ENCODE assay signal across 1 cellular context in the genomic region with DNA sequence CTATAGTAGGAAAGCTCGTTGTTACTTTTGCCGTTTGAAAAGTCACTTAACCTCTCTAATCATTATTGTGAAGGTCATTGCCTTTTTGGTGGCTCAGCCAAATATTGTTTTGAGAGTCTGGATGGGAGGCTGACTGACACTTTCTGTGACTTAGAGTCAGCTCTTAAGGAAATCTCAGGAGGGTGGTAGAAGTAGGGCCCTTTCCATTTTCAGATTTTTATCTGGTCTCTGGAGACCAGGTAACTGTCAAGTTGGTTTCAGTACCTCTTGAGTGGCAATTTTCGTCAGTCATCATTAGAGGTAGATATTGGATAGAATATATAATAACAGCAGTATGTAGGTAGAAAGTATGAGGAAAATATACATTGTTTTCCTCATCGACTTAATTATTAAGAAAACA.
TF ChIP-seq lines count a peak whose summit lies in the region.

No MANE protein-coding gene starts in this region.

TF ChIP-seq in HepG2, 621 proteins besides CTCF, POLR2A, EP300 and RAD21 (continued from another document):
- TF ChIP-seq TEF (CRISPR knock-in tag; IDR thresholded peaks at IDR 0.05) (no peak), CC2D1A (CRISPR knock-in tag; IDR thresholded peaks at IDR 0.05) (no peak), ELF3 (CRISPR knock-in tag; IDR thresholded peaks at IDR 0.05) (no peak), PPARG (CRISPR knock-in tag; conservative IDR thresholded peaks at IDR 0.05) (no peak), ZNF143 (CRISPR knock-in tag; IDR thresholded peaks at IDR 0.05) (no peak), HMG20A (CRISPR knock-in tag; IDR thresholded peaks at IDR 0.05; ENCODE audit: borderline replicate concordance) (no peak), DNMT3B (CRISPR knock-in tag; conservative IDR thresholded peaks at IDR 0.05) (no peak), DNMT1 (CRISPR knock-in tag; IDR thresholded peaks at IDR 0.05) (no peak), CBFB (CRISPR knock-in tag; IDR thresholded peaks at IDR 0.05) (no peak)
- TF ChIP-seq, protein P1, sequence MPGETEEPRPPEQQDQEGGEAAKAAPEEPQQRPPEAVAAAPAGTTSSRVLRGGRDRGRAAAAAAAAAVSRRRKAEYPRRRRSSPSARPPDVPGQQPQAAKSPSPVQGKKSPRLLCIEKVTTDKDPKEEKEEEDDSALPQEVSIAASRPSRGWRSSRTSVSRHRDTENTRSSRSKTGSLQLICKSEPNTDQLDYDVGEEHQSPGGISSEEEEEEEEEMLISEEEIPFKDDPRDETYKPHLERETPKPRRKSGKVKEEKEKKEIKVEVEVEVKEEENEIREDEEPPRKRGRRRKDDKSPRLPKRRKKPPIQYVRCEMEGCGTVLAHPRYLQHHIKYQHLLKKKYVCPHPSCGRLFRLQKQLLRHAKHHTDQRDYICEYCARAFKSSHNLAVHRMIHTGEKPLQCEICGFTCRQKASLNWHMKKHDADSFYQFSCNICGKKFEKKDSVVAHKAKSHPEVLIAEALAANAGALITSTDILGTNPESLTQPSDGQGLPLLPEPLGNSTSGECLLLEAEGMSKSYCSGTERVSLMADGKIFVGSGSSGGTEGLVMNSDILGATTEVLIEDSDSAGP (CRISPR knock-in tag; IDR thresholded peaks at IDR 0.05; ENCODE audit: borderline replicate concordance), result no peak
- TF ChIP-seq, protein P2, sequence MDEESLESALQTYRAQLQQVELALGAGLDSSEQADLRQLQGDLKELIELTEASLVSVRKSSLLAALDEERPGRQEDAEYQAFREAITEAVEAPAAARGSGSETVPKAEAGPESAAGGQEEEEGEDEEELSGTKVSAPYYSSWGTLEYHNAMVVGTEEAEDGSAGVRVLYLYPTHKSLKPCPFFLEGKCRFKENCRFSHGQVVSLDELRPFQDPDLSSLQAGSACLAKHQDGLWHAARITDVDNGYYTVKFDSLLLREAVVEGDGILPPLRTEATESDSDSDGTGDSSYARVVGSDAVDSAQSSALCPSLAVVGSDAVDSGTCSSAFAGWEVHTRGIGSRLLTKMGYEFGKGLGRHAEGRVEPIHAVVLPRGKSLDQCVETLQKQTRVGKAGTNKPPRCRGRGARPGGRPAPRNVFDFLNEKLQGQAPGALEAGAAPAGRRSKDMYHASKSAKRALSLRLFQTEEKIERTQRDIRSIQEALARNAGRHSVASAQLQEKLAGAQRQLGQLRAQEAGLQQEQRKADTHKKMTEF (CRISPR knock-in tag; IDR thresholded peaks at IDR 0.05), result no peak
